17 cellular contexts compared by ENCODE assay signal in genomic region chr11:3146612-3147256, GRCh38. TPM values are rescaled to one million over a fixed set of nuclear protein-coding genes. Genes with fewer than 3 reads are reported as not detected.
DNase-seq lines count a peak whose midpoint lies in the region; ATAC-seq and TF ChIP-seq lines count a peak whose summit lies in the region.
"Had no signal": no experiment of that assay in that cellular context is flagged by ENCODE, and none has a peak within 500 bp of the region (broad histone marks: within the 10 kb centered on the region; RNA-seq: fewer than 3 reads in every experiment).

No MANE protein-coding gene starts in this region.

- intact Hi-C loops in mammary epithelial cell (cut with micrococcal nuclease) = no loop called here

- DNase-seq in EL = peak; percentile 82
- peak; percentile 70 to 88 for DNase-seq in foreskin fibroblast
- DNase-seq in retinal pigment epithelial cell (ENCODE audit: low read depth) = peak; percentile 14
- no peak for DNase-seq in left lobe of liver (ENCODE audit: low spot score)
- DNase-seq in mammary epithelial cell = no peak
- DNase-seq: activated T-cell treated with anti-CD3 and anti-CD28 coated beads, Interleukin-2, amount 50 U/mL, for 1 hour; central memory CD4-positive, alpha-beta T cell; foreskin melanocyte; GDM1; NCI-H2107 had no signal

- H3K4me3 ChIP-seq in foreskin fibroblast (ENCODE audit: low read depth in 1 of 2, low read length in 2 of 2) (no peak overlapping the region), retinal pigment epithelial cell (ENCODE audit: low read length) (no peak overlapping the region), mammary epithelial cell (replicated peaks in 1 of 3; ENCODE audit: insufficient read depth in 1 of 3, low read depth in 2 of 3, low read length in 3 of 3) (no peak overlapping the region)
- H3K4me3 ChIP-seq: lung, upper lobe of left lung had no signal

- ATAC-seq in SK-N-SH treated with all-trans-retinoic acid at 6 μM for 48 hours (peak; percentile 36; the same call in 2 of the 3 replicates), left lobe of liver (no peak), HG03095 (IDR thresholded peaks at IDR 0.05; ENCODE audit: unreplicated experiment) (no peak), HG03135 (IDR thresholded peaks at IDR 0.05; ENCODE audit: unreplicated experiment) (no peak)
- ATAC-seq: WTC11 had no signal

- BruUV-seq in mammary epithelial cell (replicated peaks; lab: Mats Ljungman, UMichigan) = no TSS peak

- CTCF ChIA-PET in mammary epithelial cell (lab: Charles Lee; ENCODE audit: low non-redundant PET) = no interaction called here

- no peaks in the 10 kb centered on the region for H3K9me3 ChIP-seq in mammary epithelial cell (replicated peaks; ENCODE audit: insufficient read depth, low read length)
- H3K9me3 ChIP-seq: upper lobe of left lung had no signal

- no peaks in the 10 kb centered on the region for H3K27me3 ChIP-seq in mammary epithelial cell (ENCODE audit: insufficient read depth, low read length)
- H3K27me3 ChIP-seq: upper lobe of left lung had no signal

- TF ChIP-seq CTCF in foreskin fibroblast (IDR thresholded peaks at IDR 0.05; ENCODE audit: low read depth, low read length) (no peak), retinal pigment epithelial cell (conservative IDR thresholded peaks at IDR 0.05; ENCODE audit: low read depth, low read length) (no peak), mammary epithelial cell (conservative IDR thresholded peaks at IDR 0.05 in 1 of 2, IDR thresholded peaks at IDR 0.05 in 1 of 2; ENCODE audit: extremely low read depth in 1 of 2, insufficient read depth in 1 of 2, low read depth in 1 of 2, low read length in 2 of 2) (no peak)

- no peaks in the 10 kb centered on the region for H4K20me1 ChIP-seq in mammary epithelial cell (ENCODE audit: insufficient read depth, low read length)

- dilution Hi-C loops in mammary epithelial cell (cut with HindIII; ENCODE audit: low sequenced_read_pairs) = no loop called here

- H3K27ac ChIP-seq in mammary epithelial cell (ENCODE audit: insufficient read depth, low read depth, low read length) = no peak overlapping the region
- H3K27ac ChIP-seq: C4-2B had no signal

- H3K36me3 ChIP-seq in mammary epithelial cell (ENCODE audit: insufficient read depth, low read length) = no peaks in the 10 kb centered on the region

- peaks cover 20% of the 10 kb centered on the region for H3K79me2 ChIP-seq in mammary epithelial cell (ENCODE audit: insufficient read depth, low read length)

- 88% methylated on average over 18 of the region's 22 CpGs for whole genome bisulfite sequencing in mammary epithelial cell (ENCODE audit: low coverage, missing lambda C conversion rate)

- in situ Hi-C loops in mammary epithelial cell (cut with MboI; ENCODE audit: low sequenced_read_pairs in 2 of 2) = no loop called here

- H3K4me1 ChIP-seq in mammary epithelial cell (ENCODE audit: insufficient read depth, low read length) = peaks cover 11% of the 10 kb centered on the region

- H2AFZ ChIP-seq in mammary epithelial cell (ENCODE audit: low read depth, low read length) = no peak overlapping the region

- H3K9ac ChIP-seq in mammary epithelial cell (ENCODE audit: insufficient read depth, low read length) = no peak overlapping the region

- H3K4me2 ChIP-seq in mammary epithelial cell (ENCODE audit: insufficient read depth, low read depth, low read length) = no peak overlapping the region

TF ChIP-seq in SK-N-SH treated with all-trans-retinoic acid at 6 μM for 48 hours, 23 proteins besides CTCF, POLR2A, EP300 and RAD21:
- TF ChIP-seq ZFP3 (CRISPR knock-in tag; IDR thresholded peaks at IDR 0.05) = no peak
TF ChIP-seq in SK-N-SH treated with all-trans-retinoic acid at 6 μM for 48 hours: peak in this region for 0.

RNA-seq across cellular contexts. Expression of gene OSBPL5, which starts 18.4 kb away (rescaled TPM):
- 3.6 TPM for total RNA-seq in left lobe of liver
- 10 to 100 TPM; 24.8 to 35.7 TPM for total RNA-seq in mammary epithelial cell
- 16.2 TPM for polyA plus RNA-seq in mammary epithelial cell
- 11.9 TPM for polyA minus RNA-seq in mammary epithelial cell

Comparison
In these comparisons a context has a peak if more than half of its experiments do, and no peak if none do; other contexts are left out.
1. DNase-seq: peak in EL (single experiment), foreskin fibroblast (2 of 2) and retinal pigment epithelial cell (single experiment); none in left lobe of liver (single experiment) and mammary epithelial cell (single experiment).